Comparison of ENCODE assay signal across 1 cellular context in genomic region chr9:137254624-137255447, GRCh38.
TF ChIP-seq lines count a peak whose summit lies in the region.

Gene NELFB, plus strand, starts transcription at chr9:137255327.

TF ChIP-seq in HepG2, 621 proteins besides CTCF, POLR2A, EP300 and RAD21 (continued from another document):
- TF ChIP-seq, protein P1, sequence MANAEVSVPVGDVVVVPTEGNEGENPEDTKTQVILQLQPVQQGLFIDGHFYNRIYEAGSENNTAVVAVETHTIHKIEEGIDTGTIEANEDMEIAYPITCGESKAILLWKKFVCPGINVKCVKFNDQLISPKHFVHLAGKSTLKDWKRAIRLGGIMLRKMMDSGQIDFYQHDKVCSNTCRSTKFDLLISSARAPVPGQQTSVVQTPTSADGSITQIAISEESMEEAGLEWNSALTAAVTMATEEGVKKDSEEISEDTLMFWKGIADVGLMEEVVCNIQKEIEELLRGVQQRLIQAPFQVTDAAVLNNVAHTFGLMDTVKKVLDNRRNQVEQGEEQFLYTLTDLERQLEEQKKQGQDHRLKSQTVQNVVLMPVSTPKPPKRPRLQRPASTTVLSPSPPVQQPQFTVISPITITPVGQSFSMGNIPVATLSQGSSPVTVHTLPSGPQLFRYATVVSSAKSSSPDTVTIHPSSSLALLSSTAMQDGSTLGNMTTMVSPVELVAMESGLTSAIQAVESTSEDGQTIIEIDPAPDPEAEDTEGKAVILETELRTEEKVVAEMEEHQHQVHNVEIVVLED (CRISPR knock-in tag; IDR thresholded peaks at IDR 0.05; ENCODE audit: borderline replicate concordance), result peak; percentile 46
- TF ChIP-seq SCMH1 (CRISPR knock-in tag; IDR thresholded peaks at IDR 0.05; ENCODE audit: borderline replicate concordance) (no peak), ZNF589 (CRISPR knock-in tag; conservative IDR thresholded peaks at IDR 0.05) (peak; percentile 77; the same call in 1 of the 2 replicates), AGO2 (optimal IDR thresholded peaks at IDR 0.05; ENCODE audit: low read depth, low read length) (peak; percentile 51), ATAD3A (CRISPR knock-in tag; IDR thresholded peaks at IDR 0.05) (no peak), KLF6 (CRISPR knock-in tag; IDR thresholded peaks at IDR 0.05) (peak; percentile 33; the same call in 1 of the 2 replicates), ZGPAT (CRISPR knock-in tag; IDR thresholded peaks at IDR 0.05) (peak; percentile 23; the same call in 1 of the 2 replicates), ZNF709 (CRISPR knock-in tag; IDR thresholded peaks at IDR 0.05) (peak; percentile 71; the same call in 1 of the 2 replicates), ZNF672 (CRISPR knock-in tag; IDR thresholded peaks at IDR 0.05) (peak; percentile 74; the same call in 1 of the 2 replicates), GATAD2A (CRISPR knock-in tag; IDR thresholded peaks at IDR 0.05) (0 out of 2 replicates have a peak, but pooled peaks have one; percentile 13), HNF4A (CRISPR knock-in tag; IDR thresholded peaks at IDR 0.05) (peak; percentile 35; the same call in 1 of the 2 replicates), MAFK (conservative IDR thresholded peaks at IDR 0.05 in 1 of 2, IDR thresholded peaks at IDR 0.05 in 1 of 2; ENCODE audit: low read length in 2 of 2) (no peak), HOXA3 (CRISPR knock-in tag; IDR thresholded peaks at IDR 0.05) (peak; percentile 94), SOX5 (CRISPR knock-in tag; IDR thresholded peaks at IDR 0.05; ENCODE audit: borderline replicate concordance) (peak; percentile 21; the same call in 1 of the 2 replicates), PHF20 (CRISPR knock-in tag; IDR thresholded peaks at IDR 0.05) (peak; percentile 73), ZNF563 (CRISPR knock-in tag; IDR thresholded peaks at IDR 0.05) (peak; percentile 50; the same call in 1 of the 2 replicates), NR2F6 (IDR thresholded peaks at IDR 0.05) (no peak), NR2F6 (CRISPR knock-in tag; IDR thresholded peaks at IDR 0.05) (peak; percentile 57; the same call in 1 of the 2 replicates), NONO (IDR thresholded peaks at IDR 0.05) (no peak), NONO (CRISPR knock-in tag; conservative IDR thresholded peaks at IDR 0.05) (peak; percentile 80; the same call in 1 of the 2 replicates), SUZ12 (IDR thresholded peaks at IDR 0.05; ENCODE audit: low read depth, low read length) (no peak), TAF1 (CRISPR knock-in tag; IDR thresholded peaks at IDR 0.05) (peak; percentile 73), DR1 (CRISPR knock-in tag; IDR thresholded peaks at IDR 0.05) (peak; percentile 67; the same call in 1 of the 2 replicates), ZNF850 (CRISPR knock-in tag; conservative IDR thresholded peaks at IDR 0.05) (no peak), HNRNPLL (IDR thresholded peaks at IDR 0.05; ENCODE audit: low read depth, low read length, poor library complexity, severe bottlenecking) (peak; percentile 55), TAF15 (IDR thresholded peaks at IDR 0.05; ENCODE audit: low read depth, low read length, poor library complexity, severe bottlenecking) (peak; percentile 34), BATF2 (CRISPR knock-in tag; IDR thresholded peaks at IDR 0.05) (0 out of 2 replicates have a peak, but pooled peaks have one; percentile 45), KLF12 (CRISPR knock-in tag; IDR thresholded peaks at IDR 0.05; ENCODE audit: borderline replicate concordance) (peak; percentile 89; the same call in 1 of the 2 replicates), ZNF619 (CRISPR knock-in tag; IDR thresholded peaks at IDR 0.05) (0 out of 2 replicates have a peak, but pooled peaks have one; percentile 44)
- TF ChIP-seq, protein P2, sequence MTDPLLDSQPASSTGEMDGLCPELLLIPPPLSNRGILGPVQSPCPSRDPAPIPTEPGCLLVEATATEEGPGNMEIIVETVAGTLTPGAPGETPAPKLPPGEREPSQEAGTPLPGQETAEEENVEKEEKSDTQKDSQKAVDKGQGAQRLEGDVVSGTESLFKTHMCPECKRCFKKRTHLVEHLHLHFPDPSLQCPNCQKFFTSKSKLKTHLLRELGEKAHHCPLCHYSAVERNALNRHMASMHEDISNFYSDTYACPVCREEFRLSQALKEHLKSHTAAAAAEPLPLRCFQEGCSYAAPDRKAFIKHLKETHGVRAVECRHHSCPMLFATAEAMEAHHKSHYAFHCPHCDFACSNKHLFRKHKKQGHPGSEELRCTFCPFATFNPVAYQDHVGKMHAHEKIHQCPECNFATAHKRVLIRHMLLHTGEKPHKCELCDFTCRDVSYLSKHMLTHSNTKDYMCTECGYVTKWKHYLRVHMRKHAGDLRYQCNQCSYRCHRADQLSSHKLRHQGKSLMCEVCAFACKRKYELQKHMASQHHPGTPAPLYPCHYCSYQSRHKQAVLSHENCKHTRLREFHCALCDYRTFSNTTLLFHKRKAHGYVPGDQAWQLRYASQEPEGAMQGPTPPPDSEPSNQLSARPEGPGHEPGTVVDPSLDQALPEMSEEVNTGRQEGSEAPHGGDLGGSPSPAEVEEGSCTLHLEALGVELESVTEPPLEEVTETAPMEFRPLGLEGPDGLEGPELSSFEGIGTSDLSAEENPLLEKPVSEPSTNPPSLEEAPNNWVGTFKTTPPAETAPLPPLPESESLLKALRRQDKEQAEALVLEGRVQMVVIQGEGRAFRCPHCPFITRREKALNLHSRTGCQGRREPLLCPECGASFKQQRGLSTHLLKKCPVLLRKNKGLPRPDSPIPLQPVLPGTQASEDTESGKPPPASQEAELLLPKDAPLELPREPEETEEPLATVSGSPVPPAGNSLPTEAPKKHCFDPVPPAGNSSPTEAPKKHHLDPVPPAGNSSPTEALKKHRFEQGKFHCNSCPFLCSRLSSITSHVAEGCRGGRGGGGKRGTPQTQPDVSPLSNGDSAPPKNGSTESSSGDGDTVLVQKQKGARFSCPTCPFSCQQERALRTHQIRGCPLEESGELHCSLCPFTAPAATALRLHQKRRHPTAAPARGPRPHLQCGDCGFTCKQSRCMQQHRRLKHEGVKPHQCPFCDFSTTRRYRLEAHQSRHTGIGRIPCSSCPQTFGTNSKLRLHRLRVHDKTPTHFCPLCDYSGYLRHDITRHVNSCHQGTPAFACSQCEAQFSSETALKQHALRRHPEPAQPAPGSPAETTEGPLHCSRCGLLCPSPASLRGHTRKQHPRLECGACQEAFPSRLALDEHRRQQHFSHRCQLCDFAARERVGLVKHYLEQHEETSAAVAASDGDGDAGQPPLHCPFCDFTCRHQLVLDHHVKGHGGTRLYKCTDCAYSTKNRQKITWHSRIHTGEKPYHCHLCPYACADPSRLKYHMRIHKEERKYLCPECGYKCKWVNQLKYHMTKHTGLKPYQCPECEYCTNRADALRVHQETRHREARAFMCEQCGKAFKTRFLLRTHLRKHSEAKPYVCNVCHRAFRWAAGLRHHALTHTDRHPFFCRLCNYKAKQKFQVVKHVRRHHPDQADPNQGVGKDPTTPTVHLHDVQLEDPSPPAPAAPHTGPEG (CRISPR knock-in tag; IDR thresholded peaks at IDR 0.05), result peak; percentile 49; the same call in 1 of the 2 replicates
- TF ChIP-seq, protein P3, sequence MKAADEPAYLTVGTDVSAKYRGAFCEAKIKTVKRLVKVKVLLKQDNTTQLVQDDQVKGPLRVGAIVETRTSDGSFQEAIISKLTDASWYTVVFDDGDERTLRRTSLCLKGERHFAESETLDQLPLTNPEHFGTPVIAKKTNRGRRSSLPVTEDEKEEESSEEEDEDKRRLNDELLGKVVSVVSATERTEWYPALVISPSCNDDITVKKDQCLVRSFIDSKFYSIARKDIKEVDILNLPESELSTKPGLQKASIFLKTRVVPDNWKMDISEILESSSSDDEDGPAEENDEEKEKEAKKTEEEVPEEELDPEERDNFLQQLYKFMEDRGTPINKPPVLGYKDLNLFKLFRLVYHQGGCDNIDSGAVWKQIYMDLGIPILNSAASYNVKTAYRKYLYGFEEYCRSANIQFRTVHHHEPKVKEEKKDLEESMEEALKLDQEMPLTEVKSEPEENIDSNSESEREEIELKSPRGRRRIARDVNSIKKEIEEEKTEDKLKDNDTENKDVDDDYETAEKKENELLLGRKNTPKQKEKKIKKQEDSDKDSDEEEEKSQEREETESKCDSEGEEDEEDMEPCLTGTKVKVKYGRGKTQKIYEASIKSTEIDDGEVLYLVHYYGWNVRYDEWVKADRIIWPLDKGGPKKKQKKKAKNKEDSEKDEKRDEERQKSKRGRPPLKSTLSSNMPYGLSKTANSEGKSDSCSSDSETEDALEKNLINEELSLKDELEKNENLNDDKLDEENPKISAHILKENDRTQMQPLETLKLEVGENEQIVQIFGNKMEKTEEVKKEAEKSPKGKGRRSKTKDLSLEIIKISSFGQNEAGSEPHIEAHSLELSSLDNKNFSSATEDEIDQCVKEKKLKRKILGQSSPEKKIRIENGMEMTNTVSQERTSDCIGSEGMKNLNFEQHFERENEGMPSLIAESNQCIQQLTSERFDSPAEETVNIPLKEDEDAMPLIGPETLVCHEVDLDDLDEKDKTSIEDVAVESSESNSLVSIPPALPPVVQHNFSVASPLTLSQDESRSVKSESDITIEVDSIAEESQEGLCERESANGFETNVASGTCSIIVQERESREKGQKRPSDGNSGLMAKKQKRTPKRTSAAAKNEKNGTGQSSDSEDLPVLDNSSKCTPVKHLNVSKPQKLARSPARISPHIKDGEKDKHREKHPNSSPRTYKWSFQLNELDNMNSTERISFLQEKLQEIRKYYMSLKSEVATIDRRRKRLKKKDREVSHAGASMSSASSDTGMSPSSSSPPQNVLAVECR (CRISPR knock-in tag; IDR thresholded peaks at IDR 0.05; ENCODE audit: borderline replicate concordance), result peak; percentile 66; the same call in 1 of the 2 replicates
- TF ChIP-seq, protein P4, sequence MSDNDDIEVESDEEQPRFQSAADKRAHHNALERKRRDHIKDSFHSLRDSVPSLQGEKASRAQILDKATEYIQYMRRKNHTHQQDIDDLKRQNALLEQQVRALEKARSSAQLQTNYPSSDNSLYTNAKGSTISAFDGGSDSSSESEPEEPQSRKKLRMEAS (IDR thresholded peaks at IDR 0.05), result peak; percentile 70; the same call in 1 of the 2 replicates
- TF ChIP-seq, protein P5, sequence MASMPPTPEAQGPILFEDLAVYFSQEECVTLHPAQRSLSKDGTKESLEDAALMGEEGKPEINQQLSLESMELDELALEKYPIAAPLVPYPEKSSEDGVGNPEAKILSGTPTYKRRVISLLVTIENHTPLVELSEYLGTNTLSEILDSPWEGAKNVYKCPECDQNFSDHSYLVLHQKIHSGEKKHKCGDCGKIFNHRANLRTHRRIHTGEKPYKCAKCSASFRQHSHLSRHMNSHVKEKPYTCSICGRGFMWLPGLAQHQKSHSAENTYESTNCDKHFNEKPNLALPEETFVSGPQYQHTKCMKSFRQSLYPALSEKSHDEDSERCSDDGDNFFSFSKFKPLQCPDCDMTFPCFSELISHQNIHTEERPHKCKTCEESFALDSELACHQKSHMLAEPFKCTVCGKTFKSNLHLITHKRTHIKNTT (CRISPR knock-in tag; IDR thresholded peaks at IDR 0.05), result 0 out of 2 replicates have a peak, but pooled peaks have one; percentile 14
TF ChIP-seq in HepG2: peak in this region for 172.
